2 cellular contexts compared by ENCODE assay signal in genomic region chr2:24919100-24919976, GRCh38.
TF ChIP-seq lines count a peak whose summit lies in the region.

No MANE protein-coding gene starts in this region.

TF ChIP-seq in HCT116, 20 proteins besides CTCF, POLR2A, EP300 and RAD21:
- TF ChIP-seq TCF7L2 (IDR thresholded peaks at IDR 0.05; ENCODE audit: borderline replicate concordance, extremely low read depth, insufficient read depth, insufficient read length) (no peak), MAX (IDR thresholded peaks at IDR 0.05) (peak; percentile 37), ZFX (IDR thresholded peaks at IDR 0.05) (peak; percentile 71)

TF ChIP-seq in endothelial cell of umbilical vein, 7 proteins besides CTCF, POLR2A, EP300 and RAD21:
- TF ChIP-seq MYC (IDR thresholded peaks at IDR 0.05; ENCODE audit: low read depth, low read length) (no peak), FOS (IDR thresholded peaks at IDR 0.05; ENCODE audit: borderline replicate concordance, insufficient read depth, low read length) (no peak), MAX (IDR thresholded peaks at IDR 0.05; ENCODE audit: insufficient read depth, insufficient read length) (no peak), POLR2AphosphoS5 (IDR thresholded peaks at IDR 0.05; ENCODE audit: insufficient read depth, low read depth, low read length) (no peak), GATA2 (IDR thresholded peaks at IDR 0.05; ENCODE audit: insufficient read depth, insufficient read length, low read depth, low read length) (no peak), JUN (IDR thresholded peaks at IDR 0.05; ENCODE audit: borderline replicate concordance, insufficient read depth, insufficient read length, low read depth) (no peak), EZH2 (IDR thresholded peaks at IDR 0.05; ENCODE audit: borderline replicate concordance, low read depth, low read length, severe bottlenecking) (no peak)
